ENCODE assay signal across 21 cellular contexts in the genomic region with DNA sequence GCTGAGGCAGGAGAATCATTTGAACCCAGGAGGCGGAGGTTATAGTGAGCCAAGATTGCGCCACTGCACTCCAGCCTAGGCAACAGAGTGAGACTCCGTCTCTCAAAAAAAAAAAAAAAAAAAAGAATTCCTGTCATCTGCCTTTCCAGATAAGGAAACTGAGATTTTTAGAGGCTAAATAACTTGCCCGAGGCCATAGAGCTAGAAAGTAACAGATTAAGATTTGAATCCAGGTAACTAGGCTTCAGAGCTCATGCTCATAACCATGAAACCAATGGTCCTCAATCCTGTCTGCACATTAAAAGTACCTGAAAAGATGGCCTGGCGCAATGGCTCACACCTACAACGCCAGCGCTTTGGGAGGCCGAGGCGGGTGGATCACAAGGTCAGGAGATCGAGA.
"Had no signal": no experiment of that assay in that cellular context is flagged by ENCODE, and none has a peak within 500 bp of the region (broad histone marks: within the 10 kb centered on the region; RNA-seq: fewer than 3 reads in every experiment).

No MANE protein-coding gene starts in this region.

- H3K9me3 ChIP-seq: MG63, SJSA1 had no signal

- H3K4me1 ChIP-seq: SJSA1 had no signal

- H3K4me3 ChIP-seq: MG63, SJSA1, SK-N-MC had no signal

- DNase-seq: KBM-7, MG63, NCI-H1092, NCI-H1105 treated with DMSO at 0.1 percent for 48 hours, NCI-H1417 treated with DMSO at 0.1 percent for 48 hours, NCI-H146, NCI-H1694 treated with DMSO at 0.1 percent for 48 hours, NCI-H1930, NCI-H2081, NCI-H2107, NCI-H226, NCI-H446, NCI-H510A, NCI-H524 treated with DMSO at 0.1 percent for 48 hours, NCI-H69, NCI-H774, Right ventricle myocardium superior, RPMI8226, SIG-M5 had no signal

- H3K27ac ChIP-seq: SJSA1, SK-N-MC had no signal

- H3K27me3 ChIP-seq: MG63, SJSA1 had no signal
